ENCODE assay signal across 1 cellular context in the genomic region with DNA sequence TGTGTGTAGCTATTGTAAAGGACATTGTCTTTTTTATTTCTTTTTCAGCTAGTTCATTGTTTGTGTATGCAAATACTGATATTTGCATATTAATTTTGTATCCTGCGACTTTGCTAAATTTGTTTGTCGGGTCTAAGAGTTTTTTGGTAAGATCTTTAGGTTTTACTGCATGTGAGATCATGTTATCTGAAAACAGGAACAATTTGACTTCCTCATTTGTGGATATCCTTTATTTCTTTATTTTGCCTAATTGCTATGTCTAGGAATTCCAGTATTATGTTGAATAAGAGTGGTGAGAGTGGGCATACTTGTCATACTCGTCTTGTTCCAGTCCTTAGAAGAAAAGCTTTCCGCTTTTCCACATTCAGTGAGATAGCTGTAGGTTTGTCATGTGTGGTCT.
TF ChIP-seq lines count a peak whose summit lies in the region.

No MANE protein-coding gene starts in this region.

TF ChIP-seq in SK-N-SH treated with all-trans-retinoic acid at 6 μM for 48 hours, 23 proteins besides CTCF, POLR2A, EP300 and RAD21 (continued from another document):
- TF ChIP-seq, protein P1, sequence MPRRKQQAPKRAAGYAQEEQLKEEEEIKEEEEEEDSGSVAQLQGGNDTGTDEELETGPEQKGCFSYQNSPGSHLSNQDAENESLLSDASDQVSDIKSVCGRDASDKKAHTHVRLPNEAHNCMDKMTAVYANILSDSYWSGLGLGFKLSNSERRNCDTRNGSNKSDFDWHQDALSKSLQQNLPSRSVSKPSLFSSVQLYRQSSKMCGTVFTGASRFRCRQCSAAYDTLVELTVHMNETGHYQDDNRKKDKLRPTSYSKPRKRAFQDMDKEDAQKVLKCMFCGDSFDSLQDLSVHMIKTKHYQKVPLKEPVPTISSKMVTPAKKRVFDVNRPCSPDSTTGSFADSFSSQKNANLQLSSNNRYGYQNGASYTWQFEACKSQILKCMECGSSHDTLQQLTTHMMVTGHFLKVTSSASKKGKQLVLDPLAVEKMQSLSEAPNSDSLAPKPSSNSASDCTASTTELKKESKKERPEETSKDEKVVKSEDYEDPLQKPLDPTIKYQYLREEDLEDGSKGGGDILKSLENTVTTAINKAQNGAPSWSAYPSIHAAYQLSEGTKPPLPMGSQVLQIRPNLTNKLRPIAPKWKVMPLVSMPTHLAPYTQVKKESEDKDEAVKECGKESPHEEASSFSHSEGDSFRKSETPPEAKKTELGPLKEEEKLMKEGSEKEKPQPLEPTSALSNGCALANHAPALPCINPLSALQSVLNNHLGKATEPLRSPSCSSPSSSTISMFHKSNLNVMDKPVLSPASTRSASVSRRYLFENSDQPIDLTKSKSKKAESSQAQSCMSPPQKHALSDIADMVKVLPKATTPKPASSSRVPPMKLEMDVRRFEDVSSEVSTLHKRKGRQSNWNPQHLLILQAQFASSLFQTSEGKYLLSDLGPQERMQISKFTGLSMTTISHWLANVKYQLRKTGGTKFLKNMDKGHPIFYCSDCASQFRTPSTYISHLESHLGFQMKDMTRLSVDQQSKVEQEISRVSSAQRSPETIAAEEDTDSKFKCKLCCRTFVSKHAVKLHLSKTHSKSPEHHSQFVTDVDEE (CRISPR knock-in tag; IDR thresholded peaks at IDR 0.05): no peak
- TF ChIP-seq ZNF70 (CRISPR knock-in tag; IDR thresholded peaks at IDR 0.05) (no peak), CREB5 (CRISPR knock-in tag; IDR thresholded peaks at IDR 0.05; ENCODE audit: low read depth) (no peak), ZFP30 (CRISPR knock-in tag; IDR thresholded peaks at IDR 0.05) (no peak), ZNF565 (CRISPR knock-in tag; conservative IDR thresholded peaks at IDR 0.05; ENCODE audit: low read depth) (no peak), CSDC2 (CRISPR knock-in tag; IDR thresholded peaks at IDR 0.05) (no peak), BACH2 (CRISPR knock-in tag; IDR thresholded peaks at IDR 0.05; ENCODE audit: borderline replicate concordance) (no peak)
- TF ChIP-seq, protein P2, sequence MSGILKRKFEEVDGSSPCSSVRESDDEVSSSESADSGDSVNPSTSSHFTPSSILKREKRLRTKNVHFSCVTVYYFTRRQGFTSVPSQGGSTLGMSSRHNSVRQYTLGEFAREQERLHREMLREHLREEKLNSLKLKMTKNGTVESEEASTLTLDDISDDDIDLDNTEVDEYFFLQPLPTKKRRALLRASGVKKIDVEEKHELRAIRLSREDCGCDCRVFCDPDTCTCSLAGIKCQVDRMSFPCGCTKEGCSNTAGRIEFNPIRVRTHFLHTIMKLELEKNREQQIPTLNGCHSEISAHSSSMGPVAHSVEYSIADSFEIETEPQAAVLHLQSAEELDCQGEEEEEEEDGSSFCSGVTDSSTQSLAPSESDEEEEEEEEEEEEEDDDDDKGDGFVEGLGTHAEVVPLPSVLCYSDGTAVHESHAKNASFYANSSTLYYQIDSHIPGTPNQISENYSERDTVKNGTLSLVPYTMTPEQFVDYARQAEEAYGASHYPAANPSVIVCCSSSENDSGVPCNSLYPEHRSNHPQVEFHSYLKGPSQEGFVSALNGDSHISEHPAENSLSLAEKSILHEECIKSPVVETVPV (CRISPR knock-in tag; IDR thresholded peaks at IDR 0.05): no peak
